ENCODE assay signal across 30 cellular contexts in genomic region chr11:111363985-111364384, GRCh38. TPM values are rescaled to one million over a fixed set of nuclear protein-coding genes. Genes with fewer than 3 reads are reported as not detected.
DNase-seq lines count a peak whose midpoint lies in the region; ATAC-seq and TF ChIP-seq lines count a peak whose summit lies in the region.
"Had no signal": no experiment of that assay in that cellular context is flagged by ENCODE, and none has a peak within 500 bp of the region (broad histone marks: within the 10 kb centered on the region; RNA-seq: fewer than 3 reads in every experiment).

No MANE protein-coding gene starts in this region.

- CTCF ChIA-PET in activated B cell treated with CpG ODN at 0.5 μM for 24 hours (lab: Charles Lee) = interaction anchor here (0.9 to 8.8 kb wide), 3 partner anchors 9 to 65 kb away, joined by 3 to 144 read pairs (median 3); no protein-coding TSS in a partner anchor

- DNase-seq in GM12864 (ENCODE audit: low read depth) (no peak), activated B cell treated with CpG ODN at 0.5 μM for 24 hours (no peak), foreskin melanocyte (no peak), NOMO-1 treated with dmso at 0.1 percent for 144 hours (lab: John Stamatoyannopoulos, UW; ENCODE audit: unreplicated experiment) (no peak), SKM-1 (lab: John Stamatoyannopoulos, UW; ENCODE audit: unreplicated experiment) (no peak)
- no peak for DNase-seq in activated naive CD8-positive, alpha-beta T cell treated with anti-CD3 and anti-CD28 coated beads for 36 hours
- DNase-seq: activated CD4-positive, alpha-beta memory T cell treated with anti-CD3 and anti-CD28 coated beads, Interleukin-2, amount 10 ng/mL, durations not matched to agents 7 days and 5 days; activated CD4-positive, CD25-positive, alpha-beta regulatory T cell; activated effector memory CD4-positive, alpha-beta T cell treated with Interleukin-2 at 50 U/mL for 16 hours; Calu3; effector memory CD4-positive, alpha-beta T cell; EL; hypothalamus; NCI-H1105; NCI-H2081 treated with DMSO at 0.1 percent for 48 hours; nephron progenitor cell; NK-92 treated with Interleukin-12 subunit alpha and Interleukin-12 subunit beta, amount 100 ng/mL, for 24 hours; SK-N-SH; stimulated activated CD4-positive, alpha-beta T cell treated with anti-CD3 and anti-CD28 coated beads, Interleukin-15, amount 100 ng/mL, for 24 hours; substantia nigra; T1000 had no signal

- H3K9me3 Mint-ChIP-seq in activated B cell treated with CpG ODN at 0.5 μM for 24 hours = no peaks in the 10 kb centered on the region
- no peaks in the 10 kb centered on the region for H3K9me3 Mint-ChIP-seq in activated naive CD8-positive, alpha-beta T cell treated with anti-CD3 and anti-CD28 coated beads for 36 hours
- H3K9me3 Mint-ChIP-seq: activated CD4-positive, alpha-beta memory T cell treated with anti-CD3 and anti-CD28 coated beads, Interleukin-2, amount 10 ng/mL, durations not matched to agents 7 days and 5 days; brain; nephron progenitor cell had no signal

- peak; percentile 37 for ATAC-seq in HG03103 (IDR thresholded peaks at IDR 0.05; ENCODE audit: low read depth, unreplicated experiment)
- peak; percentile 57 for ATAC-seq in activated B cell treated with CpG ODN at 0.5 μM for 24 hours (ENCODE audit: low read depth)
- ATAC-seq: esophagus mucosa, sciatic nerve had no signal

- peak overlapping the region; percentile 98 for H3K27ac Mint-ChIP-seq in activated B cell treated with CpG ODN at 0.5 μM for 24 hours
- H3K27ac Mint-ChIP-seq in activated naive CD8-positive, alpha-beta T cell treated with anti-CD3 and anti-CD28 coated beads for 36 hours = no peak overlapping the region
- H3K27ac Mint-ChIP-seq: activated CD4-positive, alpha-beta memory T cell treated with anti-CD3 and anti-CD28 coated beads, Interleukin-2, amount 10 ng/mL, durations not matched to agents 7 days and 5 days; brain; nephron progenitor cell had no signal

- no peaks in the 10 kb centered on the region for H3K4me1 Mint-ChIP-seq in activated B cell treated with CpG ODN at 0.5 μM for 24 hours
- peaks cover 8% of the 10 kb centered on the region for H3K4me1 Mint-ChIP-seq in activated naive CD8-positive, alpha-beta T cell treated with anti-CD3 and anti-CD28 coated beads for 36 hours

- peak overlapping the region; percentile 12; the same call in 1 of the 2 replicates for H3K4me3 ChIP-seq in GM12864 (ENCODE audit: low read depth, low read length)
- H3K4me3 ChIP-seq: BLaER1 treated with 17β-estradiol and CSF1 and Interleukin-3, amounts not matched to agents 10 nM and 100 nM had no signal

- POLR2A ChIA-PET in activated B cell treated with CpG ODN at 0.5 μM for 24 hours (lab: Charles Lee) = interaction anchor here (1.0 to 8.1 kb wide), 10 partner anchors 8 to 79 kb away, joined by 3 to 95 read pairs (median 4); partner anchors contain the start of gene POU2AF1

- peak overlapping the region; percentile 74 for H3K4me3 Mint-ChIP-seq in activated B cell treated with CpG ODN at 0.5 μM for 24 hours
- no peak overlapping the region for H3K4me3 Mint-ChIP-seq in activated naive CD8-positive, alpha-beta T cell treated with anti-CD3 and anti-CD28 coated beads for 36 hours
- H3K4me3 Mint-ChIP-seq: activated CD4-positive, alpha-beta memory T cell treated with anti-CD3 and anti-CD28 coated beads, Interleukin-2, amount 10 ng/mL, durations not matched to agents 7 days and 5 days; brain; nephron progenitor cell had no signal

- H3K36me3 Mint-ChIP-seq in activated B cell treated with CpG ODN at 0.5 μM for 24 hours (ENCODE audit: low read depth) = peaks cover 74% of the 10 kb centered on the region
- H3K36me3 Mint-ChIP-seq in activated naive CD8-positive, alpha-beta T cell treated with anti-CD3 and anti-CD28 coated beads for 36 hours = no peaks in the 10 kb centered on the region
- H3K36me3 Mint-ChIP-seq: brain had no signal

- peak; percentile 25 for TF ChIP-seq POLR2A in GM19099 (IDR thresholded peaks at IDR 0.05; ENCODE audit: extremely low read depth, insufficient read length, low read depth)

- H3K27me3 Mint-ChIP-seq in activated B cell treated with CpG ODN at 0.5 μM for 24 hours = no peaks in the 10 kb centered on the region
- no peaks in the 10 kb centered on the region for H3K27me3 Mint-ChIP-seq in activated naive CD8-positive, alpha-beta T cell treated with anti-CD3 and anti-CD28 coated beads for 36 hours
- H3K27me3 Mint-ChIP-seq: activated CD4-positive, alpha-beta memory T cell treated with anti-CD3 and anti-CD28 coated beads, Interleukin-2, amount 10 ng/mL, durations not matched to agents 7 days and 5 days had no signal

- intact Hi-C loops in activated B cell treated with CpG ODN at 0.5 μM for 24 hours (cut with micrococcal nuclease) = loop anchor here (1.0 to 2.0 kb wide), 3 partner anchors 8 to 53 kb away; no protein-coding TSS in a partner anchor

- no peak for TF ChIP-seq CTCF in GM12864 (IDR thresholded peaks at IDR 0.05; ENCODE audit: low read depth, low read length, missing control alignments)
- no peak for TF ChIP-seq CTCF in activated B cell treated with CpG ODN at 0.5 μM for 24 hours (IDR thresholded peaks at IDR 0.05)

RNA-seq across cellular contexts. Expression of gene POU2AF1, which starts 15.1 kb away (rescaled TPM):
- 141 and 155 TPM in 2 replicates for total RNA-seq in activated B cell treated with CpG ODN at 0.5 μM for 24 hours
- total RNA-seq in activated naive CD8-positive, alpha-beta T cell treated with anti-CD3 and anti-CD28 coated beads for 36 hours = 1 to 10 TPM; 3.0 to 3.5 TPM
- total RNA-seq: A673, Calu3, frontal cortex, H1 had no signal

Comparison
In these comparisons a context has a peak if more than half of its experiments do, and no peak if none do; other contexts are left out.
1. RNA of gene POU2AF1, which starts 15.1 kb away (total RNA-seq): 141 to 155 TPM in activated B cell treated with CpG ODN at 0.5 μM for 24 hours; 3.0 to 3.5 TPM in activated naive CD8-positive, alpha-beta T cell treated with anti-CD3 and anti-CD28 coated beads for 36 hours; every median in the first group is over 10 times any median in the second.